ENCODE assay signal across 34 cellular contexts in the genomic region with DNA sequence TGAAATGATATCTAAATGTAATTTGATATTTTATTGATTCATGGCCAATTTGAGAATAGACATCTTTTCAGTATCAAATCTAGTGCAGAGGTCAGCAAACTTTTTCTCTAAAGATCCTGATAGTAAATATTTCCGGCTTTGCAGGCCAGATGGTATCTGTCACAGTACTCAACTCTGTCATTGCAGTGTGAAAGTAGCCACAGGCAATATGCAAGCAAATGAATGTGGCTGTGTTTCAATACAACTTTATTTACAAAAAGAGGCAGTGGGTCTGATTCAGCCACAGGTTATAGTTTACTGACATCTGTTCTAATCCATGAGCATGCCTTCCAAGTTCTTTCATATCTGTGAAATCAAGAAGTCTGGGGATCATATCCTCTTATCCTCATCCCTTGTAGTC.
"Had no signal": no experiment of that assay in that cellular context is flagged by ENCODE, and none has a peak within 500 bp of the region (broad histone marks: within the 10 kb centered on the region; RNA-seq: fewer than 3 reads in every experiment).

No MANE protein-coding gene starts in this region.

- H3K9me3 ChIP-seq: SJSA1, SK-N-SH had no signal

- H3K9me2 ChIP-seq: SK-N-SH had no signal

- H3K4me3 ChIP-seq: cardiac muscle cell, SJSA1 had no signal

- DNase-seq: activated B cell treated with CpG ODN at 0.5 μM for 24 hours; activated CD4-positive, alpha-beta memory T cell treated with anti-CD3 and anti-CD28 coated beads, Interleukin-2, amount 10 ng/mL, durations not matched to agents 7 days and 5 days; activated CD4-positive, alpha-beta T cell treated with anti-CD3 and anti-CD28 coated beads for 1 hour; activated CD4-positive, alpha-beta T cell treated with anti-CD3 and anti-CD28 coated beads for 48 hours; activated CD8-positive, alpha-beta memory T cell treated with anti-CD3 and anti-CD28 coated beads for 24 hours; activated CD8-positive, alpha-beta memory T cell treated with anti-CD3 and anti-CD28 coated beads, Interleukin-2, amount 10 ng/mL, durations not matched to agents 7 days and 5 days; activated CD8-positive, alpha-beta memory T cell treated with anti-CD3 and anti-CD28 coated beads, Interleukin-2, amount 50 U/mL, for 48 hours; activated effector memory CD4-positive, alpha-beta T cell treated with anti-CD3 and anti-CD28 coated beads, Interleukin-2, amount 50 U/mL, for 16 hours; activated naive CD4-positive, alpha-beta T cell; activated naive CD4-positive, alpha-beta T cell treated with anti-CD3 and anti-CD28 coated beads, Interleukin-2, amount 50 U/mL, for 16 hours; activated naive CD8-positive, alpha-beta T cell treated with anti-CD3 and anti-CD28 coated beads for 36 hours; activated T-cell treated with anti-CD3 and anti-CD28 coated beads, Interleukin-2, amount 50 U/mL, for 1 hour; activated T-cell treated with anti-CD3 and anti-CD28 coated beads, Interleukin-2, amount 50 U/mL, for 72 hours; amniotic stem cell; aorta; NCI-H1092 treated with DMSO at 0.1 percent for 48 hours; NCI-H1417; NCI-H146; NCI-H187; NCI-H2029 treated with DMSO at 0.1 percent for 48 hours; NCI-H2107; NCI-H2171; NCI-H510A; NCI-H526; NCI-H748 treated with DMSO at 0.1 percent for 48 hours; SHP77 treated with DMSO at 0.1 percent for 48 hours; SK-N-SH; T-cell; T-helper 17 cell had no signal

- H3K9ac ChIP-seq: KMS-11, SK-N-SH had no signal

- H3K27me3 ChIP-seq: cardiac muscle cell, SJSA1 had no signal

- H3K27ac ChIP-seq: cardiac muscle cell, KMS-11, SJSA1, VCaP had no signal

- ATAC-seq: activated CD8-positive, alpha-beta memory T cell treated with anti-CD3 and anti-CD28 coated beads, Interleukin-2, amount 10 ng/mL, durations not matched to agents 7 days and 5 days; activated T-cell treated with anti-CD3 and anti-CD28 coated beads, Interleukin-2, amount 50 U/mL, for 72 hours; activated T-helper 17 cell treated with anti-CD3 and anti-CD28 coated beads, Interleukin-2, amount 50 U/mL, for 72 hours; T-cell; T-helper 17 cell had no signal

- H3K4me2 ChIP-seq: KMS-11, SK-N-SH had no signal

- H3K4me1 ChIP-seq: SJSA1 had no signal

- H3K36me3 ChIP-seq: cardiac muscle cell, SJSA1 had no signal
